ENCODE assay signal across 9 cellular contexts in the genomic region with DNA sequence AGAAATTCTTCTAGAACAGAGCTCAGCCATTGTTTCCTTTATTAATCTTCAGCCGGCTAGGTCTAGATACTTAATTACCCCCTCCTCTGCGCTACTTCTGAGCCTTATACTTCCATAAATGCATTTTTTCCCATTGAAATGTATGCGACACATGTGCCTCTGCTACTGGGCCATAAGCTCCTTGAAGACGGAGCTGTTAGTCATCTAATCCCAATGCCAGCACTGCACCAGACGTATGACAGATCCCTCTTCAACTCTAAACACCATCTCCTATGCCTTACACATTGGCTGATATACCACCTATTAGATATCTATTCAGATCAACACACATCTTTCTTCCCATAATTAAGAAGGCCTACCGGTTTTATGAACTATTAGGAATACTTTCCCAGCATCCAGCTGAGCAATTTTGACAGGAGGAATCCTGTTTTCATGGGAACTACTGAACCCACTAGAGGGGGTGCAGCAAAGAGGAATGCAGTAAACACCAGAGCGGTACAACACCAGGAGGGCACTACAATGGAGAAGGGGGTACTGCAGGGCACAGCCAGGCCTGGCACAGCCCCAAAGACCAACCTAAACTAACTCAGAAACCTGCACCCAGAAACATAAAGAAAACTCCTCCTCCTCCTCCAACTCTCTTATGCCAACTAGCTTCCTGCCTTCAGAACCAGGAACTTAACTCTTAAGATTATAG. TPM values are rescaled to one million over a fixed set of nuclear protein-coding genes. Genes with fewer than 3 reads are reported as not detected.
DNase-seq lines count a peak whose midpoint lies in the region; ATAC-seq and TF ChIP-seq lines count a peak whose summit lies in the region.
"Had no signal": no experiment of that assay in that cellular context is flagged by ENCODE, and none has a peak within 500 bp of the region (broad histone marks: within the 10 kb centered on the region; RNA-seq: fewer than 3 reads in every experiment).

No MANE protein-coding gene starts in this region.

- H2BK20ac ChIP-seq in H9 (ENCODE audit: low read depth, low read length, poor library complexity, severe bottlenecking), result no peak overlapping the region

- H3K27ac Mint-ChIP-seq in stimulated activated naive CD8-positive, alpha-beta T cell treated with anti-CD3 and anti-CD28 coated beads, Interleukin-15, amount 100 ng/mL, for 72 hours, result peak overlapping the region in 1 of 2 donors; percentile 84
- no peak overlapping the region; a peak in 1 of 7 replicates for H3K27ac Mint-ChIP-seq in H9
- H3K27ac Mint-ChIP-seq: dendritic cell treated with granulocyte-macrophage colony-stimulating factor and Interleukin-4, amounts not matched to agents 40 ng/mL and 50 ng/mL, for 4 days had no signal

- H4K5ac ChIP-seq in H9 (ENCODE audit: insufficient read length, low read depth, low read length), result no peak overlapping the region

- TF ChIP-seq POLR2A in breast epithelium (IDR thresholded peaks at IDR 0.05), result no peak

- H3K27me3 Mint-ChIP-seq in activated T-cell treated with anti-CD3 and anti-CD28 coated beads, Interleukin-2, amount 50 U/mL, for 4 hours (ENCODE audit: low read depth), result no peaks in the 10 kb centered on the region
- H3K27me3 Mint-ChIP-seq in stimulated activated naive CD8-positive, alpha-beta T cell treated with anti-CD3 and anti-CD28 coated beads, Interleukin-15, amount 100 ng/mL, for 72 hours, result no peaks in the 10 kb centered on the region
- H3K27me3 Mint-ChIP-seq in H9 (ENCODE audit: low read depth), result no peaks in the 10 kb centered on the region
- H3K27me3 Mint-ChIP-seq: dendritic cell treated with granulocyte-macrophage colony-stimulating factor and Interleukin-4, amounts not matched to agents 40 ng/mL and 50 ng/mL, for 4 days had no signal

- H2AFZ ChIP-seq in H9 (ENCODE audit: low read length), result no peak overlapping the region

- H3K23ac ChIP-seq in H9 (ENCODE audit: insufficient read length, low read depth, low read length), result no peak overlapping the region

- H3K18ac ChIP-seq in H9 (ENCODE audit: insufficient read length, low read depth, low read length), result no peak overlapping the region

- no peaks in the 10 kb centered on the region for H3K9me3 Mint-ChIP-seq in activated T-cell treated with anti-CD3 and anti-CD28 coated beads, Interleukin-2, amount 50 U/mL, for 4 hours
- no peaks in the 10 kb centered on the region for H3K9me3 Mint-ChIP-seq in stimulated activated naive CD8-positive, alpha-beta T cell treated with anti-CD3 and anti-CD28 coated beads, Interleukin-15, amount 100 ng/mL, for 72 hours
- H3K9me3 Mint-ChIP-seq in H9, result peaks cover 0 to 3% of the 10 kb centered on the region in 2 experiments; a peak in 1 of 5 replicates
- H3K9me3 Mint-ChIP-seq: dendritic cell treated with granulocyte-macrophage colony-stimulating factor and Interleukin-4, amounts not matched to agents 40 ng/mL and 50 ng/mL, for 4 days had no signal

- peaks cover 13% of the 10 kb centered on the region for H3K36me3 Mint-ChIP-seq in activated T-cell treated with anti-CD3 and anti-CD28 coated beads, Interleukin-2, amount 50 U/mL, for 4 hours (ENCODE audit: insufficient read depth)
- H3K36me3 Mint-ChIP-seq in H9 (ENCODE audit: insufficient read depth in 1 of 3, low read depth in 3 of 3), result peaks cover 7 to 22% (median 12%) of the 10 kb centered on the region in 3 experiments; a peak in 6 of 7 replicates

- H3K23me2 ChIP-seq in H9 (ENCODE audit: insufficient read length, low read depth, low read length, poor library complexity, severe bottlenecking), result no peaks in the 10 kb centered on the region

- no peak overlapping the region for H3T11ph ChIP-seq in H9 (ENCODE audit: low read length)

- no peak for TF ChIP-seq CTCF in breast epithelium (IDR thresholded peaks at IDR 0.05)
- TF ChIP-seq CTCF in H9 (conservative IDR thresholded peaks at IDR 0.05), result no peak

- no peak overlapping the region for H4K8ac ChIP-seq in H9 (replicated peaks; ENCODE audit: insufficient read length, low read depth, low read length)

- H3K36me3 ChIP-seq in breast epithelium, result no peaks in the 10 kb centered on the region

- no peak overlapping the region for H4K91ac ChIP-seq in H9 (ENCODE audit: insufficient read length, low read depth, low read length)

- H3K27me3 ChIP-seq in breast epithelium, result no peaks in the 10 kb centered on the region
- H3K27me3 ChIP-seq in H9 (ENCODE audit: insufficient read depth, low read length), result no peaks in the 10 kb centered on the region

- H4K20me1 ChIP-seq in H9 (ENCODE audit: control insufficient read depth, insufficient read depth, insufficient read length), result no peaks in the 10 kb centered on the region

- H3K9ac ChIP-seq in H9 (ENCODE audit: extremely low read depth, insufficient read length, low read length), result no peak overlapping the region

- H3K56ac ChIP-seq in H9 (ENCODE audit: insufficient read length, low read depth, low read length), result no peak overlapping the region

- no CpG with 5 or more reads among the region's 7 CpGs for WGBS in H9 (ENCODE audit: extremely low coverage, insufficient read length, low lambda C conversion rate)

- H3K4me1 Mint-ChIP-seq in activated T-cell treated with anti-CD3 and anti-CD28 coated beads, Interleukin-2, amount 50 U/mL, for 4 hours (ENCODE audit: low read depth), result peaks cover 86% of the 10 kb centered on the region
- peaks cover 91% of the 10 kb centered on the region for H3K4me1 Mint-ChIP-seq in stimulated activated naive CD8-positive, alpha-beta T cell treated with anti-CD3 and anti-CD28 coated beads, Interleukin-15, amount 100 ng/mL, for 72 hours
- peaks cover 68 to 71% of the 10 kb centered on the region in 2 experiments for H3K4me1 Mint-ChIP-seq in H9

- no peak overlapping the region for H3K14ac ChIP-seq in H9 (ENCODE audit: insufficient read depth, low read length)

- H3K79me2 ChIP-seq in H9 (ENCODE audit: insufficient read depth, low read length), result peaks cover 56% of the 10 kb centered on the region; the same call in 1 of the 2 replicates

- no peak overlapping the region for H2BK120ac ChIP-seq in H9 (ENCODE audit: low read depth, low read length, poor library complexity, severe bottlenecking)

- no peak for ATAC-seq in activated T-cell treated with anti-CD3 and anti-CD28 coated beads, Interleukin-2, amount 50 U/mL, for 4 hours
- ATAC-seq in SK-N-SH treated with all-trans-retinoic acid at 6 μM for 48 hours, result peak; percentile 74
- ATAC-seq in esophagus mucosa, result peak; percentile 76
- ATAC-seq in stimulated activated naive CD8-positive, alpha-beta T cell treated with anti-CD3 and anti-CD28 coated beads, Interleukin-15, amount 100 ng/mL, for 72 hours, result peak; percentile 38

- no peak overlapping the region for H2AK5ac ChIP-seq in H9 (ENCODE audit: insufficient read length, low read length)

- H3K4me2 ChIP-seq in H9 (ENCODE audit: insufficient read depth, insufficient read length, low read length), result no peak overlapping the region

- no peak overlapping the region for H2BK5ac ChIP-seq in H9 (ENCODE audit: insufficient read length, low read length)

- H3K9me3 ChIP-seq in breast epithelium, result no peaks in the 10 kb centered on the region
- H3K9me3 ChIP-seq in H9 (ENCODE audit: control insufficient read depth, low read depth, low read length), result no peaks in the 10 kb centered on the region

- H2BK15ac ChIP-seq in H9 (ENCODE audit: low read depth, low read length), result no peak overlapping the region

- intact Hi-C loops in breast epithelium (cut with DNase I; ENCODE audit: low total_unique reads), result loop anchor here (1.0 kb wide), 1 partner anchor 40 kb away; no protein-coding TSS in a partner anchor

- no peak overlapping the region for H3K27ac ChIP-seq in breast epithelium
- H3K27ac ChIP-seq in H9 (ENCODE audit: insufficient read length, low read depth, low read length), result no peak overlapping the region

- H2BK12ac ChIP-seq in H9 (ENCODE audit: insufficient read length, low read depth, low read length), result no peak overlapping the region

- no peak for DNase-seq in activated T-cell treated with anti-CD3 and anti-CD28 coated beads, Interleukin-2, amount 50 U/mL, for 4 hours
- no peak for DNase-seq in activated T-cell treated with anti-CD3 and anti-CD28 coated beads for 4 hours
- DNase-seq in stimulated activated naive CD8-positive, alpha-beta T cell treated with anti-CD3 and anti-CD28 coated beads, Interleukin-15, amount 100 ng/mL, for 72 hours, result no peak
- DNase-seq in breast epithelium (ENCODE audit: low spot score in 2 of 2), result no peak
- no peak for DNase-seq in SW480 (ENCODE audit: low spot score)
- no peak for DNase-seq in H9

- peak overlapping the region; percentile 36 for H3K4me3 Mint-ChIP-seq in activated T-cell treated with anti-CD3 and anti-CD28 coated beads, Interleukin-2, amount 50 U/mL, for 4 hours
- peak overlapping the region; percentile 3 to 38 for H3K4me3 Mint-ChIP-seq in stimulated activated naive CD8-positive, alpha-beta T cell treated with anti-CD3 and anti-CD28 coated beads, Interleukin-15, amount 100 ng/mL, for 72 hours
- no peak overlapping the region for H3K4me3 Mint-ChIP-seq in H9
- H3K4me3 Mint-ChIP-seq: dendritic cell treated with granulocyte-macrophage colony-stimulating factor and Interleukin-4, amounts not matched to agents 40 ng/mL and 50 ng/mL, for 4 days had no signal

- H3K4me3 ChIP-seq in breast epithelium, result no peak overlapping the region

- H3K4ac ChIP-seq in H9 (ENCODE audit: low read depth, low read length), result no peak overlapping the region

- no peaks in the 10 kb centered on the region for H3K79me1 ChIP-seq in H9 (ENCODE audit: insufficient read depth, low read depth, low read length, poor library complexity, severe bottlenecking)

- H3K4me1 ChIP-seq in breast epithelium (peaks cover 0 to 19% of the 10 kb centered on the region in 2 donors), H9 (ENCODE audit: insufficient read depth, low read length) (peaks cover 6% of the 10 kb centered on the region)

TF ChIP-seq in SK-N-SH treated with all-trans-retinoic acid at 6 μM for 48 hours, 23 proteins besides CTCF, POLR2A, EP300 and RAD21 (continues in another document):
- TF ChIP-seq OSR1 (CRISPR knock-in tag; IDR thresholded peaks at IDR 0.05), result no peak

RNA-seq across cellular contexts. Expression of a gene that starts 18.8 kb away (rescaled TPM):
- 100 to 1,000 TPM; 135 to 152 (median 142) TPM for total RNA-seq in activated T-cell treated with anti-CD3 and anti-CD28 coated beads, Interleukin-2, amount 50 U/mL, for 4 hours
- 139 TPM for total RNA-seq in esophagus mucosa
- total RNA-seq in breast epithelium, result 100 to 1,000 TPM in 1 of 3 donors, 10 to 100 TPM in 2; 61.3 to 149 (median 71.9) TPM
- 131 and 134 TPM in 2 replicates for total RNA-seq in H9 (2021)

Comparison
In these comparisons a context has a peak if more than half of its experiments do, and no peak if none do; other contexts are left out.
1. ATAC-seq: peak in SK-N-SH treated with all-trans-retinoic acid at 6 μM for 48 hours (single experiment), esophagus mucosa (single experiment) and stimulated activated naive CD8-positive, alpha-beta T cell treated with anti-CD3 and anti-CD28 coated beads, Interleukin-15, amount 100 ng/mL, for 72 hours (single experiment); none in activated T-cell treated with anti-CD3 and anti-CD28 coated beads, Interleukin-2, amount 50 U/mL, for 4 hours (0 of 2).
2. H3K4me3 Mint-ChIP-seq: peak in activated T-cell treated with anti-CD3 and anti-CD28 coated beads, Interleukin-2, amount 50 U/mL, for 4 hours (single experiment) and stimulated activated naive CD8-positive, alpha-beta T cell treated with anti-CD3 and anti-CD28 coated beads, Interleukin-15, amount 100 ng/mL, for 72 hours (2 of 2); none in H9 (0 of 2).